21 cellular contexts compared by ENCODE assay signal in the genomic region with DNA sequence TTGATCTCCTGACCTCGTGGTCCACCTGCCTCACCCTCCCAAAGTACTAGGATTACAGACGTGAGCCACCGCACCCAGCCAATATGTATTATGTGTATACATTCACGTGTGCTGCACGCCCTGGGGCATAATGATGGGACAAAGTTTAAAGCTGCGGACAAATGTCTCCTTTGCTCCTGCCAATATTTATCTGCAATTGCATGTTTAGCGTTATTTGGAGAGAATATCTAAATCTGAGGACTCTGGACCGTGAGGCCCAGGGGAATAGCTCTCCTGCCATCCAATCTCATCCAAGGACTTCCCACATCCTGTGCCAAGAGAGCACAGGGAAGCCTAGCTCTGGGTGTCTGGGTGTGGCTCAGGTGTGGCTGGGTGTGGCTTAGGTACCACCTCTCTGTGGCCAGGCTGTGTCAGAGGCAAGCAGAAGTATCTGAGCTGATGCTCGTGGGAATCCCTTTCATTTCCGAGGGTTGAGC. TPM values are rescaled to one million over a fixed set of nuclear protein-coding genes. Genes with fewer than 3 reads are reported as not detected.
DNase-seq lines count a peak whose midpoint lies in the region; ATAC-seq, FAIRE-seq and TF ChIP-seq lines count a peak whose summit lies in the region.
"Had no signal": no experiment of that assay in that cellular context is flagged by ENCODE, and none has a peak within 500 bp of the region (broad histone marks: within the 10 kb centered on the region; RNA-seq: fewer than 3 reads in every experiment).

No MANE protein-coding gene starts in this region.

- CTCF ChIA-PET in A549 (lab: Yijun Ruan, JAX), result interaction anchor here (1.2 to 13.6 kb wide), 5 partner anchors 110 to 694 kb away, joined by 4 to 229 read pairs (median 5); no protein-coding TSS in a partner anchor
- CTCF ChIA-PET in H1 (lab: Charles Lee; ENCODE audit: partially characterized antibody), result interaction anchor here (0.5 to 3.2 kb wide), 9 partner anchors 8 to 361 kb away, joined by 3 to 11 read pairs (median 4); no protein-coding TSS in a partner anchor

- no peaks in the 10 kb centered on the region for H3K79me2 ChIP-seq in H1 (ENCODE audit: control insufficient read depth in 1 of 2, insufficient read depth in 2 of 2, low read length in 2 of 2)

- H3K27me3 ChIP-seq in H1 (replicated peaks in 1 of 4; ENCODE audit: control insufficient read depth in 3 of 4, extremely low read depth in 1 of 4, insufficient read depth in 3 of 4, low read length in 3 of 4), result no peaks in the 10 kb centered on the region
- no peaks in the 10 kb centered on the region for H3K27me3 ChIP-seq in liver (ENCODE audit: control insufficient read depth in 4 of 4, insufficient read depth in 4 of 4, low read length in 3 of 4)
- H3K27me3 ChIP-seq: BLaER1 treated with 17β-estradiol and CSF1 and Interleukin-3, amounts not matched to agents 10 nM and 100 nM had no signal

- 0 out of 2 replicates have a peak overlapping the region, but pooled peaks have one; percentile 14 for H2AK5ac ChIP-seq in H1 (ENCODE audit: low read depth, low read length)

- H3K9ac ChIP-seq in H1 (replicated peaks in 1 of 4; ENCODE audit: extremely low read depth in 1 of 4, low read depth in 3 of 4, low read length in 3 of 4) (no peak overlapping the region), liver (ENCODE audit: low read depth in 1 of 2, low read length in 2 of 2) (no peak overlapping the region)
- H3K9ac ChIP-seq: BLaER1 treated with 17β-estradiol and CSF1 and Interleukin-3, amounts not matched to agents 10 nM and 100 nM; GM23248 had no signal

- peaks cover 9% of the 10 kb centered on the region for H3K4me1 Mint-ChIP-seq in CD14-positive monocyte

- WGBS in A549 (ENCODE audit: missing lambda C conversion rate), result 79% methylated on average over 10 of the region's 10 CpGs
- WGBS in H1 (ENCODE audit: extremely low coverage in 1 of 2, insufficient coverage in 1 of 2, insufficient read length in 1 of 2, insufficient replicate concordance in 2 of 2, low coverage in 1 of 2, low lambda C conversion rate in 2 of 2, missing lambda C conversion rate in 1 of 2), 2 experiments, result 87% methylated on average over 10 of the region's 10 CpGs; no CpG with 5 or more reads in 1 of the 2 experiments
- WGBS in liver, result 36% methylated on average over 10 of the region's 10 CpGs

- TF ChIP-seq RAD21 in A549 (conservative IDR thresholded peaks at IDR 0.05 in 1 of 2, IDR thresholded peaks at IDR 0.05 in 1 of 2), result no peak
- no peak for TF ChIP-seq RAD21 in H1 (IDR thresholded peaks at IDR 0.05 in 1 of 2, conservative IDR thresholded peaks at IDR 0.05 in 1 of 2; ENCODE audit: low read depth in 2 of 2, low read length in 2 of 2)
- peak; percentile 68 to 70 for TF ChIP-seq RAD21 in liver (IDR thresholded peaks at IDR 0.05)

- no peak overlapping the region for H3K4ac ChIP-seq in H1 (replicated peaks; ENCODE audit: insufficient read length, low read depth, low read length)

- intact Hi-C loops in CD14-positive monocyte (cut with micrococcal nuclease), result no loop called here

- DNase-seq in A549 (ENCODE audit: low read depth in 1 of 2, low spot score in 1 of 2) (no peak), NCI-H69 (lab: John Stamatoyannopoulos, UW) (peak; percentile 51), H1 (ENCODE audit: low read depth in 1 of 2, low spot score in 2 of 2) (no peak), CD14-positive monocyte (ENCODE audit: low spot score) (no peak), NOMO-1 treated with DMSO at 0.1 percent for 48 hours (lab: John Stamatoyannopoulos, UW; ENCODE audit: unreplicated experiment) (no peak), NCI-H2196 treated with DMSO at 0.1 percent for 48 hours (lab: John Stamatoyannopoulos, UW; ENCODE audit: unreplicated experiment) (no peak), ACHN (no peak)
- DNase-seq: GDM1, GM23248, MV-4-11, NCI-H1417 treated with DMSO at 0.1 percent for 48 hours, NCI-H2029, NCI-H2227 treated with DMSO at 0.1 percent for 48 hours, NCI-H526 treated with DMSO at 0.1 percent for 48 hours had no signal

- no peak overlapping the region for H3K4me3 Mint-ChIP-seq in CD14-positive monocyte

- FAIRE-seq in A549 (lab: Jason Lieb, UNC) (no peak), H1 (lab: Jason Lieb, UNC) (no peak)
- FAIRE-seq: GM12878, HTR-8/SVneo had no signal

- H3K23me2 ChIP-seq in H1 (ENCODE audit: low read depth, low read length), result no peaks in the 10 kb centered on the region

- no peak overlapping the region for H3K56ac ChIP-seq in H1 (replicated peaks; ENCODE audit: insufficient read length, low read depth, low read length)

- POLR2A ChIA-PET in A549 (lab: Yijun Ruan, JAX), result no interaction called here
- POLR2A ChIA-PET in H1 (lab: Charles Lee; ENCODE audit: partially characterized antibody), result interaction anchor here (0.5 to 1.2 kb wide), 3 partner anchors 120 to 353 kb away, joined by 3 to 5 read pairs (median 3); no protein-coding TSS in a partner anchor

- H2BK15ac ChIP-seq in H1 (ENCODE audit: low read length), result 0 out of 2 replicates have a peak overlapping the region, but pooled peaks have one; percentile 46

- H4K8ac ChIP-seq in H1 (ENCODE audit: extremely low read depth, insufficient read depth, low read length), result no peak overlapping the region

- H3K18ac ChIP-seq in H1 (ENCODE audit: extremely low read depth, low read length), result no peak overlapping the region

- no peak overlapping the region; the same call in 1 of the 2 replicates for H2BK5ac ChIP-seq in H1 (ENCODE audit: low read depth, low read length)

- H3K14ac ChIP-seq in H1 (ENCODE audit: insufficient read length), result no peak overlapping the region

- no peak for ATAC-seq in A549
- ATAC-seq: GM12878, Right ventricle myocardium inferior had no signal

- H2BK20ac ChIP-seq in H1 (ENCODE audit: low read length), result no peak overlapping the region

- no peak overlapping the region for H3K23ac ChIP-seq in H1 (ENCODE audit: insufficient read length)

- H3K9me3 Mint-ChIP-seq in CD14-positive monocyte, result no peaks in the 10 kb centered on the region

- TF ChIP-seq POLR2A in A549 (IDR thresholded peaks at IDR 0.05; ENCODE audit: low read length), result no peak
- TF ChIP-seq POLR2A in H1 (IDR thresholded peaks at IDR 0.05; ENCODE audit: control extremely low read depth in 1 of 2, low read depth in 2 of 2, low read length in 2 of 2), result no peak

- H3K4me3 ChIP-seq in A549 (no peak overlapping the region), H1 (ENCODE audit: extremely low read depth in 1 of 4, insufficient read depth in 2 of 4, low read depth in 3 of 4, low read length in 4 of 4) (no peak overlapping the region), liver (ENCODE audit: low read depth in 1 of 3, low read length in 3 of 3) (no peak overlapping the region)
- H3K4me3 ChIP-seq: BLaER1 treated with 17β-estradiol and CSF1 and Interleukin-3, amounts not matched to agents 10 nM and 100 nM; GM12878; GM23248; SK-N-MC had no signal

- in situ Hi-C loops in ACHN (cut with HindIII; ENCODE audit: low pct_ligation_motif_present, low pct_unique_long_range_greater_than_20kb, low sequenced_read_pairs), result loop anchor here (25.0 kb wide), 1 partner anchor 689 kb away; no protein-coding TSS in a partner anchor

- H4K5ac ChIP-seq in H1 (ENCODE audit: insufficient read length, low read depth, low read length), result no peak overlapping the region

- no peak overlapping the region for H2AFZ ChIP-seq in H1 (ENCODE audit: low read length)
- H2AFZ ChIP-seq: GM23248 had no signal

- TF ChIP-seq EP300 in A549 (IDR thresholded peaks at IDR 0.05) (no peak), H1 (IDR thresholded peaks at IDR 0.05; ENCODE audit: borderline replicate concordance in 1 of 2, low read depth in 2 of 2, low read length in 2 of 2) (no peak)

- H3K36me3 ChIP-seq in H1 (ENCODE audit: control insufficient read depth in 2 of 4, insufficient read depth in 4 of 4, low read length in 3 of 4) (no peaks in the 10 kb centered on the region), liver (ENCODE audit: control insufficient read depth in 4 of 4, insufficient read depth in 3 of 4, low read depth in 1 of 4, low read length in 3 of 4) (no peaks in the 10 kb centered on the region)
- H3K36me3 ChIP-seq: BLaER1 treated with 17β-estradiol and CSF1 and Interleukin-3, amounts not matched to agents 10 nM and 100 nM had no signal

- H3K4me1 ChIP-seq in A549 (peaks cover 34% of the 10 kb centered on the region), H1 (replicated peaks in 1 of 4; ENCODE audit: control insufficient read depth in 3 of 4, insufficient read depth in 4 of 4, low read length in 3 of 4) (peaks cover 4 to 8% (median 6%) of the 10 kb centered on the region in 4 experiments), liver (ENCODE audit: control insufficient read depth in 4 of 4, insufficient read depth in 4 of 4, low read length in 3 of 4) (peaks cover 3 to 24% (median 18%) of the 10 kb centered on the region in 4 donors)

- H3K27me3 Mint-ChIP-seq in CD14-positive monocyte (ENCODE audit: low read depth in 3 of 3), result peaks cover 0 to 5% (median 4%) of the 10 kb centered on the region in 3 donors

- no peak overlapping the region for H2BK120ac ChIP-seq in H1 (replicated peaks; ENCODE audit: low read depth, low read length)

- H4K20me1 ChIP-seq in H1 (replicated peaks in 1 of 2; ENCODE audit: control insufficient read depth in 1 of 2, insufficient read depth in 2 of 2, low read length in 2 of 2), result no peaks in the 10 kb centered on the region
- H4K20me1 ChIP-seq: BLaER1 treated with 17β-estradiol and CSF1 and Interleukin-3, amounts not matched to agents 10 nM and 100 nM had no signal

- H2BK12ac ChIP-seq in H1 (ENCODE audit: low read depth, low read length), result no peak overlapping the region; the same call in 1 of the 2 replicates

- H3K36me3 Mint-ChIP-seq in CD14-positive monocyte, result no peaks in the 10 kb centered on the region

- H3K79me1 ChIP-seq in H1 (ENCODE audit: low read depth, low read length), result no peaks in the 10 kb centered on the region

- H3K27ac ChIP-seq in A549 (peak overlapping the region; percentile 39 to 46; a peak in 3 of 6 replicates), H1 (ENCODE audit: low read depth, low read length) (no peak overlapping the region), liver (ENCODE audit: low read depth in 1 of 2, low read length in 2 of 2) (peak overlapping the region; percentile 0 to 41)
- H3K27ac ChIP-seq: BLaER1 treated with 17β-estradiol and CSF1 and Interleukin-3, amounts not matched to agents 10 nM and 100 nM; GM23248; HL-60; SK-N-MC had no signal

- no peak overlapping the region for H3K4me2 ChIP-seq in A549
- no peak overlapping the region for H3K4me2 ChIP-seq in H1 (ENCODE audit: insufficient read depth in 1 of 2, low read depth in 2 of 2, low read length in 2 of 2)
- H3K4me2 ChIP-seq: BLaER1 treated with 17β-estradiol and CSF1 and Interleukin-3, amounts not matched to agents 10 nM and 100 nM had no signal

- H3K9me3 ChIP-seq in A549 (no peaks in the 10 kb centered on the region), H1 (ENCODE audit: insufficient read depth in 2 of 2, low read depth in 1 of 2, low read length in 1 of 2) (no peaks in the 10 kb centered on the region), liver (ENCODE audit: control insufficient read depth in 4 of 4, low read length in 3 of 4) (no peaks in the 10 kb centered on the region)
- H3K9me3 ChIP-seq: BLaER1 treated with 17β-estradiol and CSF1 and Interleukin-3, amounts not matched to agents 10 nM and 100 nM had no signal

- TF ChIP-seq CTCF in A549 (IDR thresholded peaks at IDR 0.05), result no peak
- no peak for TF ChIP-seq CTCF in H1 (IDR thresholded peaks at IDR 0.05; ENCODE audit: control extremely low read depth in 1 of 3, insufficient read depth in 1 of 3, low read depth in 1 of 3, low read length in 3 of 3)
- TF ChIP-seq CTCF in liver (IDR thresholded peaks at IDR 0.05; ENCODE audit: low read depth, low read length, missing input control), result no peak
- no peak for TF ChIP-seq CTCF in CD14-positive monocyte (IDR thresholded peaks at IDR 0.05)

- peak overlapping the region; percentile 58 for H4K91ac ChIP-seq in H1 (replicated peaks; ENCODE audit: insufficient read length, low read length)

- peak overlapping the region in 2 of 7 donors; percentile 15 to 28 for H3K27ac Mint-ChIP-seq in CD14-positive monocyte

RNA-seq across cellular contexts. Expression of gene BOD1, which starts 6.9 kb away (rescaled TPM):
- polyA plus RNA-seq in A549 (2011; rRNA removed) (95.1 and 102 TPM in 2 replicates), A549 (2017; fragmentation: RNase III; extraction: RNeasy Plus Mini Kit Qiagen cat#74134 plus additional on column Dnase treatment) (59.1 to 63.8 TPM (median 59.6 TPM) in 3 replicates), H1 (2011; rRNA removed) (83.1 and 107 TPM in 2 replicates), liver (10 to 100 TPM; 15.1 to 15.4 TPM), CD14-positive monocyte (1 to 10 TPM; 4.5 to 5.8 TPM)
- 50.2 and 50.9 TPM in 2 replicates for polyA plus RNA-seq in A549 (2012; cell fraction: cytosol; rRNA removed)
- polyA plus RNA-seq in A549 (2012; cell fraction: nucleus; rRNA removed), result 34.5 and 40.0 TPM in 2 replicates
- 43.2 and 55.0 TPM in 2 replicates for polyA minus RNA-seq in A549 (2011; rRNA and poly(A)+ RNA removed)
- total RNA-seq in H1 (2021; fragmentation: NEBNext Ultra II Directional; extraction: Animal tissue kit (Norgen Biotek cat#: 25700)), result 143 and 149 TPM in 2 replicates
- polyA plus RNA-seq in H1 (2011; cell fraction: cytosol; rRNA removed), result 127 TPM
- polyA plus RNA-seq in H1 (2011; cell fraction: nucleus; rRNA removed), result 58.0 TPM
- 133 to 170 TPM (median 136 TPM) in 4 replicates for polyA plus RNA-seq in H1 (2012, experiment 1 of 2)
- polyA plus RNA-seq in H1 (2012, experiment 2 of 2), result 111 TPM
- polyA plus RNA-seq in H1 (2013, experiment 1 of 2), result 117 TPM
- 117 TPM for polyA plus RNA-seq in H1 (2013, experiment 2 of 2)
- polyA minus RNA-seq in H1 (2011; rRNA and poly(A)+ RNA removed), result 114 and 131 TPM in 2 replicates
- 68.5 TPM for polyA minus RNA-seq in H1 (2011; cell fraction: cytosol; rRNA and poly(A)+ RNA removed)
- polyA minus RNA-seq in H1 (2011; cell fraction: nucleus; rRNA and poly(A)+ RNA removed), result 60.4 TPM
- total RNA-seq in liver, result 10 to 100 TPM; 15.8 to 16.0 TPM
